24 cellular contexts compared by ENCODE assay signal in the genomic region with DNA sequence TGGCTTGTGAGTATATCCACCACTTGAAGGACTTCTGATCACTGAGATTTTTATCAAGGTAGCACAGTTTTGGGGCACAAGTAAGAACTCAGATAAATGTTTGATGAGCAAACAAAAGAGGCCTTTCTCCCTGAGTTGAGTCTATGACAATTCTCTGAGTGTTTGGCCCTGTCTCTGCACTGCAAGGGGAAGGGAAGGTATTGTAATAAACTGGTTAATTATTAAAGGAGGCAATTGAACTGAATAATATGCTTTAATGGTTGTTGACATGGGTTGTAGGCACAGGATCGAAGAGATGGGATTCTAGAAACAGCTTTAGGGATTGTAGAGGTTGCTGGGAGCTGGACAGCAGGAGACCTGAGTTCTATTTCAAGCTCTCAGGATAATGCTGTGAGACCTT.
"Had no signal": no experiment of that assay in that cellular context is flagged by ENCODE, and none has a peak within 500 bp of the region (broad histone marks: within the 10 kb centered on the region; RNA-seq: fewer than 3 reads in every experiment).

No MANE protein-coding gene starts in this region.

- H3K27me3 Mint-ChIP-seq: brain had no signal

- H3K4me3 ChIP-seq: K562 had no signal

- H3K27ac Mint-ChIP-seq: activated CD4-positive, alpha-beta memory T cell treated with anti-CD3 and anti-CD28 coated beads for 36 hours; activated CD4-positive, alpha-beta T cell treated with anti-CD3 and anti-CD28 coated beads, Interleukin-2, amount 10 ng/mL, durations not matched to agents 7 days and 5 days; activated naive CD4-positive, alpha-beta T cell treated with anti-CD3 and anti-CD28 coated beads for 36 hours; activated naive CD8-positive, alpha-beta T cell; brain had no signal

- ATAC-seq: activated T-cell treated with anti-CD3 and anti-CD28 coated beads, Interleukin-2, amount 50 U/mL, for 4 hours; K562 had no signal

- H3K9me3 Mint-ChIP-seq: activated CD4-positive, alpha-beta memory T cell treated with anti-CD3 and anti-CD28 coated beads for 36 hours; activated CD4-positive, alpha-beta T cell treated with anti-CD3 and anti-CD28 coated beads, Interleukin-2, amount 10 ng/mL, durations not matched to agents 7 days and 5 days; activated naive CD4-positive, alpha-beta T cell treated with anti-CD3 and anti-CD28 coated beads for 36 hours; activated T-cell treated with anti-CD3 and anti-CD28 coated beads, Interleukin-2, amount 50 U/mL, for 4 hours; brain had no signal

- H3K4me1 Mint-ChIP-seq: activated CD4-positive, alpha-beta T cell treated with anti-CD3 and anti-CD28 coated beads, Interleukin-2, amount 10 ng/mL, durations not matched to agents 7 days and 5 days; brain had no signal

- H3K4me3 Mint-ChIP-seq: activated CD4-positive, alpha-beta memory T cell treated with anti-CD3 and anti-CD28 coated beads for 36 hours; activated CD4-positive, alpha-beta T cell treated with anti-CD3 and anti-CD28 coated beads, Interleukin-2, amount 10 ng/mL, durations not matched to agents 7 days and 5 days; activated naive CD4-positive, alpha-beta T cell treated with anti-CD3 and anti-CD28 coated beads for 36 hours; activated naive CD8-positive, alpha-beta T cell; activated T-cell treated with anti-CD3 and anti-CD28 coated beads, Interleukin-2, amount 50 U/mL, for 4 hours; brain had no signal

- H3K36me3 Mint-ChIP-seq: activated CD4-positive, alpha-beta memory T cell treated with anti-CD3 and anti-CD28 coated beads for 36 hours; activated naive CD8-positive, alpha-beta T cell; brain had no signal

- DNase-seq: activated CD4-positive, alpha-beta memory T cell treated with anti-CD3 and anti-CD28 coated beads for 36 hours; activated CD4-positive, alpha-beta T cell treated with anti-CD3 and anti-CD28 coated beads, Interleukin-2, amount 10 ng/mL, durations not matched to agents 7 days and 5 days; activated CD4-positive, CD25-positive, alpha-beta regulatory T cell; activated CD8-positive, alpha-beta memory T cell treated with anti-CD3 and anti-CD28 coated beads for 24 hours; activated effector memory CD4-positive, alpha-beta T cell treated with anti-CD3 and anti-CD28 coated beads, Interleukin-2, amount 50 U/mL, for 16 hours; activated naive CD4-positive, alpha-beta T cell treated with anti-CD3 and anti-CD28 coated beads for 36 hours; activated T-cell treated with anti-CD3 and anti-CD28 coated beads, Interleukin-2, amount 50 U/mL, for 4 hours; amygdala; Karpas-422; MM.1S; NCI-H1105 treated with DMSO at 0.1 percent for 48 hours; NCI-H1436 treated with DMSO at 0.1 percent for 48 hours; NCI-H187 treated with DMSO at 0.1 percent for 48 hours; NCI-H2081 treated with DMSO at 0.1 percent for 48 hours; NCI-H446 treated with DMSO at 0.1 percent for 48 hours; NCI-H524 treated with DMSO at 0.1 percent for 48 hours; SIG-M5; T-helper 2 cell; T1000 had no signal

- FAIRE-seq: astrocyte, K562, TTC549 had no signal
